ENCODE assay signal across 17 cellular contexts in genomic region chr7:46751471-46751870, GRCh38.
DNase-seq lines count a peak whose midpoint lies in the region; ATAC-seq and TF ChIP-seq lines count a peak whose summit lies in the region.
"Had no signal": no experiment of that assay in that cellular context is flagged by ENCODE, and none has a peak within 500 bp of the region (broad histone marks: within the 10 kb centered on the region; RNA-seq: fewer than 3 reads in every experiment).

No MANE protein-coding gene starts in this region.

- POLR2A ChIA-PET in HCT116 (lab: Charles Lee): no interaction called here

- intact Hi-C loops in HCT116 (cut with micrococcal nuclease) (loop anchor here (5.0 to 10.0 kb wide), 2 partner anchors 99 to 207 kb away; no protein-coding TSS in a partner anchor), aorta (cut with DNase I) (loop anchor here (5.0 to 10.0 kb wide), 3 partner anchors 777 to 829 kb away; partner anchors contain the start of gene IGFBP3 (in 2 of the 2))

- no peaks in the 10 kb centered on the region for H4K20me1 ChIP-seq in HCT116 (ENCODE audit: insufficient read depth)

- no peak for ATAC-seq in HCT116
- ATAC-seq in aorta (ENCODE audit: low FRiP score): no peak
- no peak for ATAC-seq in GM18909 (IDR thresholded peaks at IDR 0.05; ENCODE audit: poor library complexity, unreplicated experiment)
- ATAC-seq: K562, PC-3 had no signal

- CTCF ChIA-PET in HCT116 (lab: Charles Lee): no interaction called here

- no peak overlapping the region for H2AFZ ChIP-seq in HCT116 (ENCODE audit: low read depth, low read length, poor library complexity, severe bottlenecking)

- no peaks in the 10 kb centered on the region for H3K9me3 ChIP-seq in HCT116 (ENCODE audit: control insufficient read depth in 1 of 2, insufficient read depth in 1 of 2, low read depth in 1 of 2, low read length in 2 of 2)
- no peaks in the 10 kb centered on the region for H3K9me3 ChIP-seq in aorta (ENCODE audit: control insufficient read depth, low read length)

- no peaks in the 10 kb centered on the region for H3K36me3 ChIP-seq in HCT116 (ENCODE audit: control insufficient read depth in 1 of 2, insufficient read depth in 2 of 2, low read length in 2 of 2)
- H3K36me3 ChIP-seq in aorta (ENCODE audit: control insufficient read depth in 1 of 2, insufficient read depth in 2 of 2, low read length in 1 of 2): no peaks in the 10 kb centered on the region

- TF ChIP-seq POLR2A in HCT116 (IDR thresholded peaks at IDR 0.05; ENCODE audit: borderline replicate concordance, extremely low read depth, insufficient read depth, insufficient read length): no peak

- 53 to 54% methylated on average over 4 of the region's 4 CpGs for WGBS in aorta, 2 donors

- H3K36me3 Mint-ChIP-seq in neural crest cell (ENCODE audit: low read depth): no peaks in the 10 kb centered on the region

- no peak for TF ChIP-seq RAD21 in HCT116 (IDR thresholded peaks at IDR 0.05; ENCODE audit: low read depth)

- no peaks in the 10 kb centered on the region for H3K27me3 ChIP-seq in HCT116 (ENCODE audit: insufficient read depth, low read length)
- no peaks in the 10 kb centered on the region for H3K27me3 ChIP-seq in aorta (ENCODE audit: control insufficient read depth in 1 of 2, insufficient read depth in 2 of 2, low read length in 1 of 2)

- H3K4me1 ChIP-seq in HCT116 (ENCODE audit: control insufficient read depth in 1 of 2, insufficient read depth in 2 of 2, low read length in 2 of 2) (peaks cover 46 to 53% of the 10 kb centered on the region in 2 experiments), aorta (ENCODE audit: control insufficient read depth in 1 of 2, insufficient read depth in 2 of 2, low read length in 2 of 2) (peaks cover 9 to 16% of the 10 kb centered on the region in 2 donors)

- H3K9me2 ChIP-seq in HCT116 (ENCODE audit: insufficient read depth): no peaks in the 10 kb centered on the region

- DNase-seq in HCT116 (ENCODE audit: low read depth, low spot score) (no peak), caudate nucleus (lab: John Stamatoyannopoulos, UW) (peak in 16 of 61 donors; percentile 4 to 82 (median 12)), neural crest cell (ENCODE audit: low read depth, low spot score) (no peak), aorta (no peak), GM03348 (ENCODE audit: low spot score) (no peak), T-helper 1 cell (no peak)
- DNase-seq: ACHN, C1 segment of cervical spinal cord, NCI-H1105, NCI-H1694 treated with DMSO at 0.1 percent for 48 hours, NCI-H510A, NCI-H748 treated with DMSO at 0.1 percent for 48 hours, PC-3, RPMI8226, SIG-M5 had no signal

- RAD21 ChIA-PET in HCT116 (lab: Charles Lee; ENCODE audit: low non-redundant PET in 1 of 2, low total read pairs in 2 of 2, uncharacterized antibody in 2 of 2, unreplicated experiment in 2 of 2): no interaction called here

- H3K27ac ChIP-seq in HCT116 (ENCODE audit: low read depth, low read length) (peak overlapping the region; percentile 55; the same call in 1 of the 2 replicates), caudate nucleus (ENCODE audit: low read depth, low read length) (peak overlapping the region; percentile 42), aorta (ENCODE audit: low read depth in 1 of 2, low read length in 2 of 2) (peak overlapping the region; percentile 9 to 86)

- peaks cover 6% of the 10 kb centered on the region for H3K9me3 Mint-ChIP-seq in neural crest cell

- BruUV-seq in HCT116 (replicated peaks; lab: Mats Ljungman, UMichigan): no TSS peak

- H3K79me2 ChIP-seq in HCT116 (ENCODE audit: insufficient read depth, low read length): no peaks in the 10 kb centered on the region

- H3K4me3 ChIP-seq in HCT116 (replicated peaks in 1 of 2; ENCODE audit: low read depth in 1 of 2, low read length in 2 of 2) (no peak overlapping the region), aorta (ENCODE audit: low read length in 2 of 2) (no peak overlapping the region)
- H3K4me3 ChIP-seq: K562 had no signal

- no peaks in the 10 kb centered on the region for H3K27me3 Mint-ChIP-seq in neural crest cell (ENCODE audit: low read depth)

- TF ChIP-seq CTCF in HCT116 (IDR thresholded peaks at IDR 0.05 in 2 of 3, conservative IDR thresholded peaks at IDR 0.05 in 1 of 3; ENCODE audit: borderline replicate concordance in 1 of 3, insufficient read depth in 1 of 3, low read depth in 2 of 3, low read length in 2 of 3): no peak
- TF ChIP-seq CTCF in neural crest cell (conservative IDR thresholded peaks at IDR 0.05): no peak

- H3K4me1 Mint-ChIP-seq in neural crest cell: peaks cover 22% of the 10 kb centered on the region

- peak overlapping the region; percentile 20; the same call in 1 of the 2 replicates for H3K4me2 ChIP-seq in HCT116 (ENCODE audit: low read length)

- no peak overlapping the region for H3K4me3 Mint-ChIP-seq in neural crest cell

- H3K9ac ChIP-seq in HCT116 (ENCODE audit: low read length): no peak overlapping the region

- H3K27ac Mint-ChIP-seq in neural crest cell (ENCODE audit: unreplicated experiment): peak overlapping the region; percentile 10

TF ChIP-seq in HCT116, 20 proteins besides CTCF, POLR2A, EP300 and RAD21:
- TF ChIP-seq ZFX (IDR thresholded peaks at IDR 0.05) (no peak), SIN3A (IDR thresholded peaks at IDR 0.05; ENCODE audit: low read depth) (no peak), FOSL1 (IDR thresholded peaks at IDR 0.05; ENCODE audit: low read depth) (no peak), ATF3 (IDR thresholded peaks at IDR 0.05) (no peak), REST (IDR thresholded peaks at IDR 0.05; ENCODE audit: low read depth) (no peak), EZH2phosphoT487 (IDR thresholded peaks at IDR 0.05; ENCODE audit: borderline replicate concordance) (no peak), ELF1 (IDR thresholded peaks at IDR 0.05; ENCODE audit: borderline replicate concordance, low read depth) (no peak), TCF7L2 (IDR thresholded peaks at IDR 0.05; ENCODE audit: borderline replicate concordance, extremely low read depth, insufficient read depth, insufficient read length) (no peak), SRF (IDR thresholded peaks at IDR 0.05; ENCODE audit: low read depth) (no peak)
